ENCODE assay signal across 15 cellular contexts in the genomic region with DNA sequence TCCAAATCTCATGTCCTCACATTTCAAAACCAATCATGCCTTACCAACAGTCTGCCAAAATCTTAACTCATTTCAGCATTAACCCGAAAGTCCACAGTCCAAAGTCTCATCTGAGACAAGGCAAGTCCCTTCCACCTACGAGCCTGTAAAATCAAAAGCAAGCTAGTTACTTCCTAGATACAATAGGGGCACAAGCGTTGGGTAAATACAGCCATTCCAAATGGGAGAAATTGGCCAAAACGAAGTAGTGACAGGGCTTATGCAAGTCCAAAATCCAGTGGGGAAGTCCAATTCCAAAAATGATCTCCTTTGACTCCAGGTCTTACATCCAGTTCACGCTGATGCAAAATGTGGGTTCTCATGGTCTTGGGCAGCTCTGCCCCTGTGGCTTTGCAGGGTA. TPM values are rescaled to one million over a fixed set of nuclear protein-coding genes. Genes with fewer than 3 reads are reported as not detected.
"Had no signal": no experiment of that assay in that cellular context is flagged by ENCODE, and none has a peak within 500 bp of the region (broad histone marks: within the 10 kb centered on the region; RNA-seq: fewer than 3 reads in every experiment).

No MANE protein-coding gene starts in this region.

RNA-seq across cellular contexts. Expression of a gene that starts 54.5 kb away (rescaled TPM):
- total RNA-seq: stomach, subcutaneous adipose tissue, suprapubic skin, temporal lobe, testis, thoracic aorta, thyroid gland, tibial nerve, transverse colon, upper lobe of left lung, upper lobe of right lung, ureter, urinary bladder, uterus, vagina had no signal
- polyA plus RNA-seq: stomach, urinary bladder had no signal
